In genomic region chrX:121802881-121803412, GRCh38 we compare ENCODE assay signal across 14 cellular contexts.
DNase-seq lines count a peak whose midpoint lies in the region; ATAC-seq and TF ChIP-seq lines count a peak whose summit lies in the region.
"Had no signal": no experiment of that assay in that cellular context is flagged by ENCODE, and none has a peak within 500 bp of the region (broad histone marks: within the 10 kb centered on the region; RNA-seq: fewer than 3 reads in every experiment).

No MANE protein-coding gene starts in this region.

- DNase-seq in NCI-H2107 treated with DMSO at 0.1 percent for 48 hours (lab: John Stamatoyannopoulos, UW; ENCODE audit: unreplicated experiment) (peak; percentile 8), NCI-H2107 (lab: John Stamatoyannopoulos, UW) (no peak), NCI-H774 (lab: John Stamatoyannopoulos, UW) (peak; percentile 30), WERI-Rb-1 (peak; percentile 16), middle frontal gyrus (ENCODE audit: extremely low spot score, low spot score) (no peak), ecto neural progenitor cell (ENCODE audit: low spot score) (no peak)
- peak; percentile 6 for DNase-seq in Jurkat, Clone E6-1 (ENCODE audit: low read depth, low spot score)
- DNase-seq: C1 segment of cervical spinal cord, HCEC 1CT, NCI-H187, PC-3, T-helper 2 cell had no signal

- no peak for TF ChIP-seq CTCF in WERI-Rb-1 (IDR thresholded peaks at IDR 0.05; ENCODE audit: low read depth, low read length)

- no peak for ATAC-seq in HG03342 (IDR thresholded peaks at IDR 0.05; ENCODE audit: unreplicated experiment)
- ATAC-seq: K562, PC-3 had no signal

- no peaks in the 10 kb centered on the region for H3K9me3 ChIP-seq in WERI-Rb-1 (ENCODE audit: severe bottlenecking)

- H3K27ac ChIP-seq in WERI-Rb-1 = no peak overlapping the region

- no peak overlapping the region for H3K4me3 ChIP-seq in Jurkat, Clone E6-1 (ENCODE audit: low read length)
- H3K4me3 ChIP-seq in WERI-Rb-1 (ENCODE audit: low read depth, low read length) = no peak overlapping the region
- H3K4me3 ChIP-seq: K562 had no signal

- peaks cover 3% of the 10 kb centered on the region for H3K27me3 ChIP-seq in WERI-Rb-1 (ENCODE audit: insufficient read depth, low read depth, severe bottlenecking)

- H3K36me3 ChIP-seq in WERI-Rb-1 = no peaks in the 10 kb centered on the region

Comparison
In these comparisons a context has a peak if more than half of its experiments do, and no peak if none do; other contexts are left out.
1. DNase-seq: peak in NCI-H2107 treated with DMSO at 0.1 percent for 48 hours (single experiment), Jurkat, Clone E6-1 (single experiment), NCI-H774 (single experiment) and WERI-Rb-1 (single experiment); none in NCI-H2107 (single experiment), middle frontal gyrus (single experiment) and ecto neural progenitor cell (single experiment).